In the genomic region with DNA sequence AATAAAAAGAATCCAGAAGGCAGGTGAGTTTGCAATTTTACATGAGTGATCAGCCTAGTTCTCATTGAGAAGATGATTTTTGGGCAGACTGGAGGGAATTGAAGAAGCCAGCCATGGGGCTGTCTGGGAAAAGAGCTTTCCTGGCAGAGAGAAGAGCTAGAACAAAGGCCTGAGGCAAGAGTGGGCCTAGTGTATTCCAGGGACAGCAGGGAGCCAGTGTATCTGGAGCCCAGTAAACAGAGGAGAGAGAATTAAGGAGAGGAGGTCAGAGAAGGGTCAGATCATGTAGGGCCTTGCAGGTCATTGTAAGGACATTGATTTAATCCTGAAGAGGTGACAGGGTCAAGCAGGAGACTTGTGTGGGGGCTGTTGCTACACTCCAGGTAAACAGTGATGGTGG, we compare ENCODE assay signal across 17 cellular contexts.
DNase-seq lines count a peak whose midpoint lies in the region; ATAC-seq, FAIRE-seq and TF ChIP-seq lines count a peak whose summit lies in the region.
"Had no signal": no experiment of that assay in that cellular context is flagged by ENCODE, and none has a peak within 500 bp of the region (broad histone marks: within the 10 kb centered on the region; RNA-seq: fewer than 3 reads in every experiment).

No MANE protein-coding gene starts in this region.

- ATAC-seq in activated T-helper 17 cell treated with anti-CD3 and anti-CD28 coated beads, Interleukin-2, amount 50 U/mL, for 72 hours (replicated peaks) = no peak

- intact Hi-C loops in testis (cut with DNase I; ENCODE audit: low total_unique reads) = no loop called here

- H3K4me3 ChIP-seq in WERI-Rb-1 (ENCODE audit: low read depth, low read length) (no peak overlapping the region), testis (no peak overlapping the region)
- H3K4me3 ChIP-seq: BLaER1 had no signal

- H3K27me3 ChIP-seq in WERI-Rb-1 (ENCODE audit: insufficient read depth, low read depth, severe bottlenecking) (no peaks in the 10 kb centered on the region), testis (no peaks in the 10 kb centered on the region)
- H3K27me3 ChIP-seq: BLaER1 had no signal

- H3K4me1 Mint-ChIP-seq in activated T-helper 17 cell treated with anti-CD3 and anti-CD28 coated beads, Interleukin-2, amount 50 U/mL, for 72 hours = no peaks in the 10 kb centered on the region
- H3K4me1 Mint-ChIP-seq: CD8-positive, alpha-beta memory T cell had no signal

- DNase-seq in ELF-1 (ENCODE audit: low read depth, low spot score) = peak; percentile 78
- DNase-seq in NCI-H1092 treated with DMSO at 0.1 percent for 48 hours (lab: John Stamatoyannopoulos, UW) = peak; percentile 83
- peak; percentile 11 for DNase-seq in WERI-Rb-1
- peak; percentile 31 for DNase-seq in medulla oblongata (ENCODE audit: extremely low spot score)
- no peak for DNase-seq in D721Med (ENCODE audit: insufficient read length, low spot score)
- DNase-seq in inferior parietal cortex (ENCODE audit: extremely low spot score) = no peak
- no peak for DNase-seq in testis
- DNase-seq: 8988T; AML-193; Caco-2; CD8-positive, alpha-beta memory T cell; DMS79 had no signal

- H3K36me3 Mint-ChIP-seq in activated T-helper 17 cell treated with anti-CD3 and anti-CD28 coated beads, Interleukin-2, amount 50 U/mL, for 72 hours (ENCODE audit: low read depth) = no peaks in the 10 kb centered on the region
- H3K36me3 Mint-ChIP-seq: CD8-positive, alpha-beta memory T cell had no signal

- H3K27me3 Mint-ChIP-seq in activated T-helper 17 cell treated with anti-CD3 and anti-CD28 coated beads, Interleukin-2, amount 50 U/mL, for 72 hours = peaks cover 14% of the 10 kb centered on the region

- H3K9me3 ChIP-seq in WERI-Rb-1 (ENCODE audit: severe bottlenecking) = peaks cover 13% of the 10 kb centered on the region
- H3K9me3 ChIP-seq in testis = no peaks in the 10 kb centered on the region

- H3K27ac Mint-ChIP-seq in activated T-helper 17 cell treated with anti-CD3 and anti-CD28 coated beads, Interleukin-2, amount 50 U/mL, for 72 hours = no peak overlapping the region
- H3K27ac Mint-ChIP-seq: CD8-positive, alpha-beta memory T cell; HFFc6 had no signal

- TF ChIP-seq CTCF in WERI-Rb-1 (IDR thresholded peaks at IDR 0.05; ENCODE audit: low read depth, low read length) = no peak
- TF ChIP-seq CTCF in D721Med (IDR thresholded peaks at IDR 0.05; ENCODE audit: insufficient read depth, missing control alignments) = no peak
- TF ChIP-seq CTCF in testis (IDR thresholded peaks at IDR 0.05) = no peak

- H3K27ac ChIP-seq in WERI-Rb-1 = no peak overlapping the region
- no peak overlapping the region for H3K27ac ChIP-seq in testis
- H3K27ac ChIP-seq: BLaER1 had no signal

- H3K4me3 Mint-ChIP-seq in activated T-helper 17 cell treated with anti-CD3 and anti-CD28 coated beads, Interleukin-2, amount 50 U/mL, for 72 hours = no peak overlapping the region
- H3K4me3 Mint-ChIP-seq: CD8-positive, alpha-beta memory T cell; HFFc6 had no signal

- H3K4me1 ChIP-seq in testis = no peaks in the 10 kb centered on the region
- H3K4me1 ChIP-seq: BLaER1, Caco-2 had no signal

- TF ChIP-seq POLR2A in testis (IDR thresholded peaks at IDR 0.05) = no peak

- peaks cover 31% of the 10 kb centered on the region for H3K9me3 Mint-ChIP-seq in activated T-helper 17 cell treated with anti-CD3 and anti-CD28 coated beads, Interleukin-2, amount 50 U/mL, for 72 hours

- FAIRE-seq in D721Med (lab: Jason Lieb, UNC) = no peak
- FAIRE-seq: G401.6, GM12891 had no signal

- H3K36me3 ChIP-seq in WERI-Rb-1 (no peaks in the 10 kb centered on the region), testis (ENCODE audit: low read depth, missing control alignments) (no peaks in the 10 kb centered on the region)
- H3K36me3 ChIP-seq: BLaER1 had no signal

Comparison
In these comparisons a context has a peak if more than half of its experiments do, and no peak if none do; other contexts are left out.
1. DNase-seq: peak in ELF-1 (single experiment), NCI-H1092 treated with DMSO at 0.1 percent for 48 hours (single experiment), WERI-Rb-1 (single experiment) and medulla oblongata (single experiment); none in D721Med (single experiment), inferior parietal cortex (single experiment) and testis (single experiment).